ENCODE assay signal across 1 cellular context in genomic region chr18:70127307-70127828, GRCh38.
TF ChIP-seq lines count a peak whose summit lies in the region.

No MANE protein-coding gene starts in this region.

TF ChIP-seq in K562, 482 proteins besides CTCF, POLR2A, EP300 and RAD21:
- TF ChIP-seq ZNF592 (IDR thresholded peaks at IDR 0.05): no peak
- no peak for TF ChIP-seq NKRF (IDR thresholded peaks at IDR 0.05; ENCODE audit: borderline replicate concordance)
- no peak for TF ChIP-seq IFI16 (CRISPR knock-in tag; IDR thresholded peaks at IDR 0.05)
- peak; percentile 3 for TF ChIP-seq MEIS2 (IDR thresholded peaks at IDR 0.05; ENCODE audit: partially characterized antibody)
- TF ChIP-seq TARDBP (IDR thresholded peaks at IDR 0.05): no peak
- TF ChIP-seq CBX1 (IDR thresholded peaks at IDR 0.05; ENCODE audit: low read depth): no peak
- no peak for TF ChIP-seq FOXO4 (CRISPR knock-in tag; IDR thresholded peaks at IDR 0.05)
